In genomic region chr1:244865028-244865371, GRCh38 we compare ENCODE assay signal across 8 cellular contexts. TPM values are rescaled to one million over a fixed set of nuclear protein-coding genes. Genes with fewer than 3 reads are reported as not detected.
A peak's percentile ranks its signal among the peaks of the same experiment; 100 is the strongest.
DNase-seq lines count a peak whose midpoint lies in the region; ATAC-seq and TF ChIP-seq lines count a peak whose summit lies in the region.

No MANE protein-coding gene starts in this region.

- in situ Hi-C loops in GM13976 (cut with MboI; ENCODE audit: low sequenced_read_pairs, unreplicated experiment): no loop called here

- H3K4me3 Mint-ChIP-seq in activated T-helper 17 cell treated with anti-CD3 and anti-CD28 coated beads, Interleukin-2, amount 50 U/mL, for 72 hours: peak overlapping the region; percentile 95

- peak; percentile 86 for DNase-seq in DMS79 treated with DMSO at 0.1 percent for 48 hours (lab: John Stamatoyannopoulos, UW)
- peak; percentile 55 for DNase-seq in NCI-H146 (lab: John Stamatoyannopoulos, UW)
- peak; percentile 40 for DNase-seq in left cardiac atrium
- no peak for DNase-seq in retinal pigment epithelial cell (ENCODE audit: low read depth)
- no peak for DNase-seq in GM13976 (ENCODE audit: low spot score)

- H3K4me1 Mint-ChIP-seq in activated T-helper 17 cell treated with anti-CD3 and anti-CD28 coated beads, Interleukin-2, amount 50 U/mL, for 72 hours: peaks cover 15% of the 10 kb centered on the region

- H3K27me3 Mint-ChIP-seq in activated T-helper 17 cell treated with anti-CD3 and anti-CD28 coated beads, Interleukin-2, amount 50 U/mL, for 72 hours: no peaks in the 10 kb centered on the region

- intact Hi-C loops in left cardiac atrium (cut with DNase I): no loop called here

- H3K4me3 ChIP-seq in retinal pigment epithelial cell (ENCODE audit: low read length): peak overlapping the region; percentile 52

- TF ChIP-seq CTCF in retinal pigment epithelial cell (conservative IDR thresholded peaks at IDR 0.05; ENCODE audit: low read depth, low read length) (no peak), GM13976 (IDR thresholded peaks at IDR 0.05; ENCODE audit: borderline replicate concordance, control extremely low read depth, extremely low read depth, insufficient read depth, missing control alignments) (no peak)

- no peaks in the 10 kb centered on the region for H3K9me3 Mint-ChIP-seq in activated T-helper 17 cell treated with anti-CD3 and anti-CD28 coated beads, Interleukin-2, amount 50 U/mL, for 72 hours

- peak; percentile 2 for ATAC-seq in activated T-helper 17 cell treated with anti-CD3 and anti-CD28 coated beads, Interleukin-2, amount 50 U/mL, for 72 hours (replicated peaks)
- no peak for ATAC-seq in left cardiac atrium
- ATAC-seq in HG03439 (IDR thresholded peaks at IDR 0.05; ENCODE audit: unreplicated experiment): no peak
- no peak for ATAC-seq in GM21390 (IDR thresholded peaks at IDR 0.05; ENCODE audit: unreplicated experiment)

- peaks cover 48% of the 10 kb centered on the region for H3K36me3 Mint-ChIP-seq in activated T-helper 17 cell treated with anti-CD3 and anti-CD28 coated beads, Interleukin-2, amount 50 U/mL, for 72 hours (ENCODE audit: low read depth)

- peak overlapping the region; percentile 97 for H3K27ac Mint-ChIP-seq in activated T-helper 17 cell treated with anti-CD3 and anti-CD28 coated beads, Interleukin-2, amount 50 U/mL, for 72 hours

RNA-seq across cellular contexts. Expression of gene HNRNPU, which starts 0.7 kb away (rescaled TPM):
- total RNA-seq in activated T-helper 17 cell treated with anti-CD3 and anti-CD28 coated beads, Interleukin-2, amount 50 U/mL, for 72 hours: 100 to 1,000 TPM; 336 to 438 TPM
- total RNA-seq in left cardiac atrium: 100 to 1,000 TPM; 167 to 204 TPM

RNA-seq across cellular contexts. Expression of gene COX20, which starts 29.5 kb away (rescaled TPM):
- total RNA-seq in activated T-helper 17 cell treated with anti-CD3 and anti-CD28 coated beads, Interleukin-2, amount 50 U/mL, for 72 hours: 10 to 100 TPM; 38.7 to 43.1 TPM
- 10 to 100 TPM; 61.2 to 73.1 TPM for total RNA-seq in left cardiac atrium

Comparison
In these comparisons a context has a peak if more than half of its experiments do, and no peak if none do; other contexts are left out.
1. DNase-seq: peak in DMS79 treated with DMSO at 0.1 percent for 48 hours (single experiment), NCI-H146 (single experiment) and left cardiac atrium (single experiment); none in retinal pigment epithelial cell (single experiment) and GM13976 (single experiment).